8 cellular contexts compared by ENCODE assay signal in genomic region chr6:108113557-108114519, GRCh38. TPM values are rescaled to one million over a fixed set of nuclear protein-coding genes. Genes with fewer than 3 reads are reported as not detected.
DNase-seq lines count a peak whose midpoint lies in the region; ATAC-seq and TF ChIP-seq lines count a peak whose summit lies in the region.

No MANE protein-coding gene starts in this region.

- H3K36me3 Mint-ChIP-seq in activated CD4-positive, alpha-beta T cell treated with anti-CD3 and anti-CD28 coated beads, Interleukin-2, amount 10 ng/mL, durations not matched to agents 24 days and 14 days (ENCODE audit: low read depth), result peaks cover 4% of the 10 kb centered on the region

- H3K4me1 Mint-ChIP-seq in activated CD4-positive, alpha-beta T cell treated with anti-CD3 and anti-CD28 coated beads, Interleukin-2, amount 10 ng/mL, durations not matched to agents 24 days and 14 days, result peaks cover 32% of the 10 kb centered on the region

- H3K4me3 Mint-ChIP-seq in activated CD4-positive, alpha-beta T cell treated with anti-CD3 and anti-CD28 coated beads, Interleukin-2, amount 10 ng/mL, durations not matched to agents 24 days and 14 days, result peak overlapping the region; percentile 54

- no peaks in the 10 kb centered on the region for H3K9me3 Mint-ChIP-seq in activated CD4-positive, alpha-beta T cell treated with anti-CD3 and anti-CD28 coated beads, Interleukin-2, amount 10 ng/mL, durations not matched to agents 24 days and 14 days

- peaks cover 50 to 51% of the 10 kb centered on the region in 2 donors for H3K27me3 ChIP-seq in mucosa of rectum (ENCODE audit: control insufficient read depth in 2 of 2, insufficient read depth in 2 of 2, low read length in 2 of 2)

- H3K27ac Mint-ChIP-seq in activated CD4-positive, alpha-beta T cell treated with anti-CD3 and anti-CD28 coated beads, Interleukin-2, amount 10 ng/mL, durations not matched to agents 24 days and 14 days, result no peak overlapping the region

- no peak overlapping the region for H3K27ac ChIP-seq in mucosa of rectum (ENCODE audit: low read depth in 2 of 2, low read length in 2 of 2)

- DNase-seq in activated CD4-positive, alpha-beta T cell treated with anti-CD3 and anti-CD28 coated beads, Interleukin-2, amount 10 ng/mL, durations not matched to agents 24 days and 14 days, result peak; percentile 79
- no peak for DNase-seq in activated CD4-positive, alpha-beta T cell treated with anti-CD3 and anti-CD28 coated beads, Interleukin-2, amount 50 U/mL, for 4 hours
- DNase-seq in SW480 (ENCODE audit: low spot score) (peak; percentile 34), epidermal melanocyte (ENCODE audit: insufficient read length, low spot score) (peak; percentile 89)
- DNase-seq in effector CD8-positive, alpha-beta T cell (lab: John Stamatoyannopoulos, UW), result no peak

- no peak for ATAC-seq in GM19452 (IDR thresholded peaks at IDR 0.05; ENCODE audit: unreplicated experiment)

- TF ChIP-seq CTCF in LNCAP (IDR thresholded peaks at IDR 0.05), result peak; percentile 54; the same call in 1 of the 2 replicates

- intact Hi-C loops in activated CD4-positive, alpha-beta T cell treated with anti-CD3 and anti-CD28 coated beads, Interleukin-2, amount 10 ng/mL, durations not matched to agents 24 days and 14 days (cut with micrococcal nuclease), result loop anchor here (1.0 to 5.0 kb wide), 3 partner anchors 379 to 622 kb away; partner anchors contain the start of gene SOBP

- H3K9ac ChIP-seq in mucosa of rectum (ENCODE audit: low read depth in 1 of 2, low read length in 2 of 2), result no peak overlapping the region

- H3K4me1 ChIP-seq in mucosa of rectum (ENCODE audit: control insufficient read depth in 2 of 2, insufficient read depth in 2 of 2, low read length in 2 of 2), result peaks cover 27 to 35% of the 10 kb centered on the region in 2 donors

- H3K4me3 ChIP-seq in mucosa of rectum (ENCODE audit: low read length in 2 of 2), result peak overlapping the region; percentile 54 to 58

- no peaks in the 10 kb centered on the region for H3K36me3 ChIP-seq in mucosa of rectum (ENCODE audit: control insufficient read depth in 2 of 2, insufficient read depth in 2 of 2, low read length in 2 of 2)

- H3K9me3 ChIP-seq in mucosa of rectum (ENCODE audit: control insufficient read depth in 2 of 2, low read length in 2 of 2), result peaks cover 0 to 3% of the 10 kb centered on the region in 2 donors

- peaks cover 80% of the 10 kb centered on the region for H3K27me3 Mint-ChIP-seq in activated CD4-positive, alpha-beta T cell treated with anti-CD3 and anti-CD28 coated beads, Interleukin-2, amount 10 ng/mL, durations not matched to agents 24 days and 14 days

RNA-seq across cellular contexts. Expression of gene OSTM1, which starts 39.3 kb away (rescaled TPM):
- 14.6 and 16.8 TPM in 2 replicates for total RNA-seq in activated CD4-positive, alpha-beta T cell treated with anti-CD3 and anti-CD28 coated beads, Interleukin-2, amount 10 ng/mL, durations not matched to agents 24 days and 14 days

RNA-seq across cellular contexts. Expression of gene NR2E1, which starts 52.0 kb away (rescaled TPM):
- not detected in 2 replicates for total RNA-seq in activated CD4-positive, alpha-beta T cell treated with anti-CD3 and anti-CD28 coated beads, Interleukin-2, amount 10 ng/mL, durations not matched to agents 24 days and 14 days

Comparison
In these comparisons a context has a peak if more than half of its experiments do, and no peak if none do; other contexts are left out.
1. DNase-seq: peak in activated CD4-positive, alpha-beta T cell treated with anti-CD3 and anti-CD28 coated beads, Interleukin-2, amount 10 ng/mL, durations not matched to agents 24 days and 14 days (single experiment), SW480 (single experiment) and epidermal melanocyte (single experiment); none in activated CD4-positive, alpha-beta T cell treated with anti-CD3 and anti-CD28 coated beads, Interleukin-2, amount 50 U/mL, for 4 hours (0 of 2) and effector CD8-positive, alpha-beta T cell (single experiment).